21 cellular contexts compared by ENCODE assay signal in the genomic region with DNA sequence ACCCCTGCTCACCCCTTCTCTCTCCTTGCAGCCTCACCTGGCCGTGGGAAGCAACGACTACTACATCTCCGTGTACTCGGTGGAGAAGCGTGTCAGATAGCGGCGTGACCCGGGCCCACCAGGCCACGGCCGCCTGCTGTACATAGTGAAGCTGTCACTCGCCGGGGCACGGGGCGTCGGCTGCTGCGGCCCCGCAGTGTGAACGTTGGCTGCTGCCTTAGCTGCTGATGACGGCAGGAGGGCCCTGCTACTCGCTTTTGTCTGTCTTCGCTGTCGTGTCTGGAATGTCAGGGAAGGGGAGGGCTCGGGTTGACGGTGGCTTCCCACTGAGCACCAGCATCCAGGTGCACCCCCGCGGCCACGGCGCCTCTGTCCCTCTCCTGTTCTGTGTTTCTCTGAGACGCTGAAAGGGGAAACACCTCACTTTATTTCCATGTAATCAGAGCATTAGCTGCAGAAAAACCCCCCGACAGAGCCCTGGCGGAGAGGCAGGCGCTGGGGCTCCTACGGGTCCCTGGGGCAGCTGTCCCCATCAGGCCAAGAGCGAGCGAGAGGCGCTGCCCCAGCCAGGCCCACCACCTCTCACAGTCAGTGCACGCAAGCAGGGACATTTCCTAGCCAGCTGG.
"Had no signal": no experiment of that assay in that cellular context is flagged by ENCODE, and none has a peak within 500 bp of the region (broad histone marks: within the 10 kb centered on the region; RNA-seq: fewer than 3 reads in every experiment).

No MANE protein-coding gene starts in this region.

- H3K9me3 ChIP-seq: suprapubic skin had no signal

- H3K9me3 Mint-ChIP-seq: activated naive CD8-positive, alpha-beta T cell treated with anti-CD3 and anti-CD28 coated beads, Interleukin-2, amount 10 ng/mL, durations not matched to agents 7 days and 5 days; stimulated activated naive CD8-positive, alpha-beta T cell treated with anti-CD3 and anti-CD28 coated beads, Interleukin-15, Interleukin-2, amounts not matched to agents 100 ng/mL and 50 ng/mL, for 24 hours; WTC11 had no signal

- ATAC-seq: activated CD4-positive, alpha-beta T cell treated with anti-CD3 and anti-CD28 coated beads for 36 hours; activated CD8-positive, alpha-beta memory T cell treated with anti-CD3 and anti-CD28 coated beads, Interleukin-2, amount 10 ng/mL, durations not matched to agents 7 days and 5 days; left ventricle myocardium superior; WTC11 had no signal

- H3K36me3 Mint-ChIP-seq: WTC11 had no signal

- H3K27ac Mint-ChIP-seq: activated CD4-positive, alpha-beta T cell treated with anti-CD3 and anti-CD28 coated beads for 36 hours; activated CD8-positive, alpha-beta memory T cell treated with anti-CD3 and anti-CD28 coated beads, Interleukin-2, amount 10 ng/mL, durations not matched to agents 7 days and 5 days; activated naive CD8-positive, alpha-beta T cell treated with anti-CD3 and anti-CD28 coated beads, Interleukin-2, amount 10 ng/mL, durations not matched to agents 7 days and 5 days; stimulated activated naive CD8-positive, alpha-beta T cell treated with anti-CD3 and anti-CD28 coated beads, Interleukin-15, Interleukin-2, amounts not matched to agents 100 ng/mL and 50 ng/mL, for 24 hours; WTC11 had no signal

- H3K4me1 Mint-ChIP-seq: activated CD4-positive, alpha-beta T cell treated with anti-CD3 and anti-CD28 coated beads for 36 hours; activated naive CD8-positive, alpha-beta T cell treated with anti-CD3 and anti-CD28 coated beads, Interleukin-2, amount 10 ng/mL, durations not matched to agents 7 days and 5 days; WTC11 had no signal

- H3K27me3 Mint-ChIP-seq: activated CD4-positive, alpha-beta T cell treated with anti-CD3 and anti-CD28 coated beads for 36 hours; activated CD8-positive, alpha-beta memory T cell treated with anti-CD3 and anti-CD28 coated beads, Interleukin-2, amount 10 ng/mL, durations not matched to agents 7 days and 5 days; activated naive CD8-positive, alpha-beta T cell treated with anti-CD3 and anti-CD28 coated beads, Interleukin-2, amount 10 ng/mL, durations not matched to agents 7 days and 5 days; stimulated activated naive CD8-positive, alpha-beta T cell treated with anti-CD3 and anti-CD28 coated beads, Interleukin-15, Interleukin-2, amounts not matched to agents 100 ng/mL and 50 ng/mL, for 24 hours had no signal

- DNase-seq: activated CD4-positive, alpha-beta T cell treated with anti-CD3 and anti-CD28 coated beads for 36 hours; activated CD4-positive, alpha-beta T cell treated with anti-CD3 and anti-CD28 coated beads, Interleukin-2, amount 50 U/mL, for 48 hours; activated CD8-positive, alpha-beta memory T cell treated with anti-CD3 and anti-CD28 coated beads, Interleukin-2, amount 10 ng/mL, durations not matched to agents 7 days and 5 days; activated naive CD4-positive, alpha-beta T cell; activated naive CD8-positive, alpha-beta T cell treated with anti-CD3 and anti-CD28 coated beads, Interleukin-2, amount 10 ng/mL, durations not matched to agents 7 days and 5 days; amygdala; caudate nucleus; erythroblast; foreskin melanocyte; head of caudate nucleus; left ventricle myocardium superior; nucleus accumbens; stimulated activated CD4-positive, alpha-beta T cell treated with anti-CD3 and anti-CD28 coated beads, Interleukin-12 subunit alpha, Interleukin-12 subunit beta, amount 100 ng/mL, for 4 hours; stimulated activated CD4-positive, alpha-beta T cell treated with anti-CD3 and anti-CD28 coated beads, Interleukin-1b, Interleukin-23, amount 100 ng/mL, for 48 hours; trophoblast cell had no signal

- H3K4me3 Mint-ChIP-seq: activated CD4-positive, alpha-beta T cell treated with anti-CD3 and anti-CD28 coated beads for 36 hours; activated CD8-positive, alpha-beta memory T cell treated with anti-CD3 and anti-CD28 coated beads, Interleukin-2, amount 10 ng/mL, durations not matched to agents 7 days and 5 days; activated naive CD8-positive, alpha-beta T cell treated with anti-CD3 and anti-CD28 coated beads, Interleukin-2, amount 10 ng/mL, durations not matched to agents 7 days and 5 days; stimulated activated naive CD8-positive, alpha-beta T cell treated with anti-CD3 and anti-CD28 coated beads, Interleukin-15, Interleukin-2, amounts not matched to agents 100 ng/mL and 50 ng/mL, for 24 hours; WTC11 had no signal

- H3K4me3 ChIP-seq: suprapubic skin had no signal

- FAIRE-seq: colon, endometrium, TTC549 had no signal

- H3K27ac ChIP-seq: suprapubic skin had no signal
